8 cellular contexts compared by ENCODE assay signal in the genomic region with DNA sequence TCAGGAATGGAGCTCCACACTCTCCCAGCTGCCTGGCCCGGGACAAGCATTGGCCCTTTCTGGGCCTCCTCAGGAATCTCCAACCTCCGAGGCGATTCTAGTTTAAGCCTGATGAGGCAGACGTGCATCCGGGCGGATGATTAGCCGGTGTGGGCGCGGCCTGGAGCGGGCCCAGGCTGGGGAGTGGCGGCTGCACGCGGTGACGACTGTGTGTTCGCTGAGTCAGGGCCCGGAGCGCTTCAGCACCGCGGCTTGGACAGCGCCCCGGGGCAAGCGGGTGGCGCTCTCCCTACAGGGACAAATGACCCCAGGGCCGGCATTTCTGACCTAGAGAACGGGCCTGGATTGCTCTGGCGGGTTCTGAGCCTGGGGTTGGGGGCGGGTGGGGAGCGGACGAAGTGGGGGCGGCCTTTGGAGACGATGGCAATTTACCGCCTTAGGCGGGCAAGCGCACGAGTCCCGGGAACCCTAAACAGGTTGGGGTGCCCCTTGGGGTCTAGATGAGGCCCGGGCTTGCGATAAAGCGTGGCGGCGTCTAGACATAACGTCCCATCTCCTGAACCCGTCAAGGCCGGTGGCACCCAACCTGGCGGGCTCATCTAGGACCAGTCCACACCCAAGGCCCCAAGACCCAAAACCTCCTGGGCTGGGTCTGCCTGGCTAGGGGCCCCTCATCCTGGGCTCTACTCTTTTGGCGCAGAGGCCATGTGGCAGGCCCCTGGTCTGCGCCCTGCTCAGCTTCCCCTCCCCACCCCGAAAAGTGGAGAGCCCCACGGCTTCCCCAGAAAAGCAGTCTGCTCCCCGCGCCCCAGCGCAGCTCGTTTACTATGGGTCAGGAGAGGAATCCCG. TPM values are rescaled to one million over a fixed set of nuclear protein-coding genes. Genes with fewer than 3 reads are reported as not detected.
DNase-seq lines count a peak whose midpoint lies in the region; ATAC-seq and TF ChIP-seq lines count a peak whose summit lies in the region.

No MANE protein-coding gene starts in this region.

- no peak overlapping the region for H3K4me3 Mint-ChIP-seq in activated naive CD4-positive, alpha-beta T cell treated with anti-CD3 and anti-CD28 coated beads for 36 hours

- no peaks in the 10 kb centered on the region for H3K9me3 Mint-ChIP-seq in activated naive CD4-positive, alpha-beta T cell treated with anti-CD3 and anti-CD28 coated beads for 36 hours

- peaks cover 49% of the 10 kb centered on the region for H3K27me3 Mint-ChIP-seq in activated naive CD4-positive, alpha-beta T cell treated with anti-CD3 and anti-CD28 coated beads for 36 hours (ENCODE audit: low read depth)

- H3K4me2 ChIP-seq in hepatocyte (no peak overlapping the region), skeletal muscle satellite cell (ENCODE audit: low read length) (peak overlapping the region; percentile 28)

- no peak overlapping the region for H2AFZ ChIP-seq in hepatocyte

- H3K79me2 ChIP-seq in hepatocyte: no peaks in the 10 kb centered on the region

- CTCF ChIA-PET in activated naive CD4-positive, alpha-beta T cell treated with anti-CD3 and anti-CD28 coated beads for 36 hours (lab: Charles Lee): no interaction called here

- ATAC-seq in HG03460 (IDR thresholded peaks at IDR 0.05; ENCODE audit: unreplicated experiment): no peak

- H3K27ac Mint-ChIP-seq in activated naive CD4-positive, alpha-beta T cell treated with anti-CD3 and anti-CD28 coated beads for 36 hours: no peak overlapping the region

- TF ChIP-seq CTCF in GM13976 (IDR thresholded peaks at IDR 0.05; ENCODE audit: borderline replicate concordance, control extremely low read depth, extremely low read depth, insufficient read depth, missing control alignments): no peak
- no peak for TF ChIP-seq CTCF in hepatocyte (IDR thresholded peaks at IDR 0.05; ENCODE audit: poor library complexity)

- H3K36me3 ChIP-seq in hepatocyte (replicated peaks; ENCODE audit: insufficient read depth, low read depth) (no peaks in the 10 kb centered on the region), skeletal muscle satellite cell (ENCODE audit: insufficient read depth, low read length) (no peaks in the 10 kb centered on the region)

- H3K9me2 ChIP-seq in hepatocyte (replicated peaks; ENCODE audit: insufficient read depth): no peaks in the 10 kb centered on the region

- H3K9me3 ChIP-seq in hepatocyte (ENCODE audit: low read depth) (no peaks in the 10 kb centered on the region), skeletal muscle satellite cell (replicated peaks; ENCODE audit: low read length) (no peaks in the 10 kb centered on the region)

- no peaks in the 10 kb centered on the region for H3K36me3 Mint-ChIP-seq in activated naive CD4-positive, alpha-beta T cell treated with anti-CD3 and anti-CD28 coated beads for 36 hours (ENCODE audit: low read depth)

- H4K20me1 ChIP-seq in hepatocyte (ENCODE audit: insufficient read depth, poor library complexity, severe bottlenecking): no peaks in the 10 kb centered on the region

- intact Hi-C loops in activated naive CD4-positive, alpha-beta T cell treated with anti-CD3 and anti-CD28 coated beads for 36 hours (cut with micrococcal nuclease): loop anchor here (1.0 kb wide), 1 partner anchor 19 kb away; no protein-coding TSS in a partner anchor

- H3K27ac ChIP-seq in hepatocyte: no peak overlapping the region

- no peak overlapping the region for H3K9ac ChIP-seq in skeletal muscle satellite cell (ENCODE audit: low read depth, low read length)

- H3K27me3 ChIP-seq in hepatocyte: peaks cover 42% of the 10 kb centered on the region
- peaks cover 25% of the 10 kb centered on the region for H3K27me3 ChIP-seq in skeletal muscle satellite cell (ENCODE audit: control insufficient read depth, insufficient read depth, low read length)

- H3K4me3 ChIP-seq in hepatocyte (no peak overlapping the region), skeletal muscle satellite cell (ENCODE audit: low read length) (no peak overlapping the region)

- no peaks in the 10 kb centered on the region for H3K4me1 Mint-ChIP-seq in activated naive CD4-positive, alpha-beta T cell treated with anti-CD3 and anti-CD28 coated beads for 36 hours (ENCODE audit: low read depth)

- H3K4me1 ChIP-seq in hepatocyte (ENCODE audit: insufficient read depth) (no peaks in the 10 kb centered on the region), skeletal muscle satellite cell (ENCODE audit: control insufficient read depth, insufficient read depth, low read length) (no peaks in the 10 kb centered on the region)

- 34% methylated on average over 50 of the region's 54 CpGs for WGBS in hepatocyte (ENCODE audit: low lambda C conversion rate, missing lambda C conversion rate)

- DNase-seq in GM13976 (ENCODE audit: low spot score): peak; percentile 81
- peak; percentile 12 for DNase-seq in NCI-H446 treated with DMSO at 0.1 percent for 48 hours (lab: John Stamatoyannopoulos, UW)
- DNase-seq in activated naive CD4-positive, alpha-beta T cell treated with anti-CD3 and anti-CD28 coated beads for 36 hours: peak; percentile 79
- DNase-seq in hepatocyte (ENCODE audit: low spot score): peak; percentile 92
- DNase-seq in 8988T: no peak
- no peak for DNase-seq in NCI-H1105 (lab: John Stamatoyannopoulos, UW)

- in situ Hi-C loops in GM13976 (cut with MboI; ENCODE audit: low sequenced_read_pairs, unreplicated experiment): no loop called here

RNA-seq across cellular contexts. Expression of a gene that starts 22.3 kb away (rescaled TPM):
- total RNA-seq in activated naive CD4-positive, alpha-beta T cell treated with anti-CD3 and anti-CD28 coated beads for 36 hours: 10 to 100 TPM; 39.0 to 43.7 TPM
- 48.1 and 54.1 TPM in 2 replicates for total RNA-seq in hepatocyte
- 39.6 and 53.3 TPM in 2 replicates for polyA plus RNA-seq in hepatocyte
- 23.2 and 24.6 TPM in 2 replicates for total RNA-seq in skeletal muscle satellite cell (2012; rRNA removed)

Comparison
In these comparisons a context has a peak if more than half of its experiments do, and no peak if none do; other contexts are left out.
1. DNase-seq: peak in GM13976 (single experiment), NCI-H446 treated with DMSO at 0.1 percent for 48 hours (single experiment), activated naive CD4-positive, alpha-beta T cell treated with anti-CD3 and anti-CD28 coated beads for 36 hours (single experiment) and hepatocyte (single experiment); none in 8988T (single experiment) and NCI-H1105 (single experiment).